Comparison of ENCODE assay signal across 9 cellular contexts in genomic region chrX:35285289-35285962, GRCh38.
"Had no signal": no experiment of that assay in that cellular context is flagged by ENCODE, and none has a peak within 500 bp of the region (broad histone marks: within the 10 kb centered on the region; RNA-seq: fewer than 3 reads in every experiment).

No MANE protein-coding gene starts in this region.

- H3K9me3 ChIP-seq: HAP-1 had no signal

- DNase-seq: GM23248, GOT3, H7, H9, HCEC 1CT, HFFc6 had no signal

- H3K4me3 Mint-ChIP-seq: GM23338, H9, HFFc6 had no signal

- H3K27ac Mint-ChIP-seq: GM23338, H9, HFFc6 had no signal

- H3K4me1 Mint-ChIP-seq: GM23338, H9 had no signal

- H3K4me3 ChIP-seq: GM23248, GM23338, HAP-1 had no signal

- H3K27ac ChIP-seq: GM23248 had no signal

- H3K4me1 ChIP-seq: HAP-1 had no signal

- H3K36me3 ChIP-seq: HAP-1 had no signal

- ATAC-seq: GM23338, HCT116 had no signal

- H3K9me3 Mint-ChIP-seq: HFFc6 had no signal
